ENCODE assay signal across 11 cellular contexts in the genomic region with DNA sequence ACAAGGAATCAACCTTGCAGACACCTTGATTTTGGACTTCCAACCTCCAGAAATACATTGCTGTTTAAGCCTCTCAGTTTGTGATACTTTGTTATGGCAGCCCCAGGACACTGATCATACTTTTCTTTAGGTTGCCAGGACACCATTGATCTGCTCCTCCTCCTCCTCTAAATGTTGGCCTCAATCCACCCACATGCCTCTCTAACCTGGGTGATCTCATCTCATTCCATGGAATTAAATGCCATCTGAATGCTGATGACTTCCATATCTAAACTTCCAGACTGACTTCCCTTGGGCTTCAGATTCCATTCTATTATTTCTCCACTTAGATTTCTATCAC. TPM values are rescaled to one million over a fixed set of nuclear protein-coding genes. Genes with fewer than 3 reads are reported as not detected.
DNase-seq lines count a peak whose midpoint lies in the region; ATAC-seq and TF ChIP-seq lines count a peak whose summit lies in the region.
"Had no signal": no experiment of that assay in that cellular context is flagged by ENCODE, and none has a peak within 500 bp of the region (broad histone marks: within the 10 kb centered on the region; RNA-seq: fewer than 3 reads in every experiment).

No MANE protein-coding gene starts in this region.

- no peaks in the 10 kb centered on the region for H4K20me1 ChIP-seq in DOHH2 (ENCODE audit: control insufficient read depth, insufficient read depth, low read depth, low read length)

- TF ChIP-seq EP300 in gastroesophageal sphincter (IDR thresholded peaks at IDR 0.05) = no peak

- POLR2A ChIA-PET in RWPE1 (lab: Yijun Ruan, JAX; ENCODE audit: low non-redundant PET) = no interaction called here

- 0 out of 2 replicates have a peak overlapping the region, but pooled peaks have one; percentile 22 for H3K4me2 ChIP-seq in DOHH2 (ENCODE audit: low read length)

- no peaks in the 10 kb centered on the region for H3K36me3 ChIP-seq in DOHH2 (ENCODE audit: control insufficient read depth, low read length)
- H3K36me3 ChIP-seq in gastroesophageal sphincter = peaks cover 0 to 20% of the 10 kb centered on the region in 2 donors
- H3K36me3 ChIP-seq: SJSA1 had no signal

- H3K9me3 ChIP-seq in DOHH2 (ENCODE audit: control insufficient read depth, insufficient read depth, low read length) = no peaks in the 10 kb centered on the region
- no peaks in the 10 kb centered on the region for H3K9me3 ChIP-seq in gastroesophageal sphincter
- H3K9me3 ChIP-seq: SJSA1 had no signal

- H3K79me2 ChIP-seq in DOHH2 (ENCODE audit: control insufficient read depth, low read length) = no peaks in the 10 kb centered on the region; the same call in 1 of the 2 replicates

- CTCF ChIA-PET in RWPE1 (lab: Yijun Ruan, JAX) = interaction anchor here (0.9 to 1.4 kb wide), 4 partner anchors 13 to 388 kb away, joined by 3 to 6 read pairs (median 4); no protein-coding TSS in a partner anchor

- H3K4me3 ChIP-seq in DOHH2 (ENCODE audit: low read length) = no peak overlapping the region
- H3K4me3 ChIP-seq in gastroesophageal sphincter = no peak overlapping the region
- H3K4me3 ChIP-seq in skin epidermis = no peak overlapping the region
- H3K4me3 ChIP-seq: SJSA1 had no signal

- no peak overlapping the region for H3K27ac ChIP-seq in DOHH2 (ENCODE audit: low read depth, low read length)
- H3K27ac ChIP-seq in RWPE1 = peak overlapping the region; percentile 92
- H3K27ac ChIP-seq in gastroesophageal sphincter = peak overlapping the region in 3 of 4 donors; percentile 45 to 82 (median 74)
- H3K27ac ChIP-seq in skin epidermis = peak overlapping the region in 14 of 21 experiments; percentile 60 to 89 (median 82)
- H3K27ac ChIP-seq: SJSA1 had no signal

- no peak for ATAC-seq in gastroesophageal sphincter
- ATAC-seq in GM21619 (IDR thresholded peaks at IDR 0.05; ENCODE audit: unreplicated experiment) = no peak
- no peak for ATAC-seq in GM19463 (IDR thresholded peaks at IDR 0.05; ENCODE audit: unreplicated experiment)

- H3K9me2 ChIP-seq in DOHH2 (replicated peaks; ENCODE audit: control insufficient read depth, low read length) = no peaks in the 10 kb centered on the region

- DNase-seq in RWPE1 (ENCODE audit: low spot score) (peak; percentile 45), OCI-M2 (lab: John Stamatoyannopoulos, UW; ENCODE audit: unreplicated experiment) (no peak), NCI-H2081 treated with DMSO at 0.1 percent for 48 hours (lab: John Stamatoyannopoulos, UW) (no peak)
- DNase-seq: GOT3, NCI-H146 had no signal

- H3K4me1 ChIP-seq in DOHH2 (ENCODE audit: control insufficient read depth, low read length) = peaks cover 18% of the 10 kb centered on the region
- H3K4me1 ChIP-seq in gastroesophageal sphincter = peaks cover 3 to 39% (median 9%) of the 10 kb centered on the region in 3 donors

- H3F3A ChIP-seq in DOHH2 (ENCODE audit: control insufficient read depth, insufficient read depth) = peaks cover 4% of the 10 kb centered on the region; the same call in 1 of the 2 replicates

- TF ChIP-seq POLR2A in gastroesophageal sphincter (IDR thresholded peaks at IDR 0.05) = no peak

- no peak for TF ChIP-seq CTCF in DOHH2 (IDR thresholded peaks at IDR 0.05; ENCODE audit: low read depth, low read length, poor library complexity, severe bottlenecking)
- TF ChIP-seq CTCF in RWPE1 (conservative IDR thresholded peaks at IDR 0.05; ENCODE audit: low read depth) = no peak
- TF ChIP-seq CTCF in gastroesophageal sphincter (IDR thresholded peaks at IDR 0.05) = no peak

- no peaks in the 10 kb centered on the region for H3K27me3 ChIP-seq in DOHH2 (ENCODE audit: control insufficient read depth, low read length)
- no peaks in the 10 kb centered on the region for H3K27me3 ChIP-seq in gastroesophageal sphincter
- H3K27me3 ChIP-seq: SJSA1 had no signal

RNA-seq across cellular contexts. Expression of gene PPP1R15B, which starts 7.4 kb away (rescaled TPM):
- 10 to 100 TPM; 44.4 to 53.2 (median 50.9) TPM for total RNA-seq in gastroesophageal sphincter

RNA-seq across cellular contexts. Expression of gene PLEKHA6, which starts 59.3 kb away (rescaled TPM):
- total RNA-seq in gastroesophageal sphincter = 10 to 100 TPM in 2 of 4 donors, 1 to 10 TPM in 2; 8.7 to 17.8 (median 11.4) TPM
